Comparison of ENCODE assay signal across 18 cellular contexts in genomic region chr9:116484483-116484776, GRCh38.
"Had no signal": no experiment of that assay in that cellular context is flagged by ENCODE, and none has a peak within 500 bp of the region (broad histone marks: within the 10 kb centered on the region; RNA-seq: fewer than 3 reads in every experiment).

No MANE protein-coding gene starts in this region.

- H3K4me2 ChIP-seq: hepatocyte had no signal

- H3K27me3 ChIP-seq: hepatocyte, sigmoid colon, stomach, thyroid gland had no signal

- H3K9me3 ChIP-seq: esophagus squamous epithelium, psoas muscle, sigmoid colon, stomach, thyroid gland had no signal

- ATAC-seq: foreskin keratinocyte; left colon; left ventricle myocardium superior; naive thymus-derived CD4-positive, alpha-beta T cell; psoas muscle had no signal

- H3K4me3 ChIP-seq: esophagus squamous epithelium, hepatocyte, psoas muscle, sigmoid colon, skin epidermis, stomach, thyroid gland had no signal

- H3K79me2 ChIP-seq: hepatocyte had no signal

- H3K27ac ChIP-seq: esophagus squamous epithelium, foreskin keratinocyte, hepatocyte, psoas muscle, sigmoid colon, stomach, thyroid gland had no signal

- H3K4me1 ChIP-seq: foreskin keratinocyte, psoas muscle, sigmoid colon had no signal

- H2AFZ ChIP-seq: hepatocyte had no signal

- DNase-seq: caudate nucleus; esophagus squamous epithelium; foreskin keratinocyte; kidney; left colon; left ventricle myocardium superior; mesendoderm; naive thymus-derived CD4-positive, alpha-beta T cell; nephron progenitor cell; psoas muscle; sigmoid colon; stimulated activated CD4-positive, alpha-beta T cell treated with anti-CD3 and anti-CD28 coated beads, Interleukin-2, amount 100 ng/mL, for 24 hours; stimulated activated naive CD4-positive, alpha-beta T cell; stomach; substantia nigra; thyroid gland had no signal

- H3K36me3 ChIP-seq: esophagus squamous epithelium, sigmoid colon, stomach, thyroid gland had no signal
